10 cellular contexts compared by ENCODE assay signal in genomic region chr3:62186967-62187366, GRCh38.
A peak's percentile ranks its signal among the peaks of the same experiment; 100 is the strongest.
DNase-seq lines count a peak whose midpoint lies in the region; ATAC-seq and TF ChIP-seq lines count a peak whose summit lies in the region.
"Had no signal": no experiment of that assay in that cellular context is flagged by ENCODE, and none has a peak within 500 bp of the region (broad histone marks: within the 10 kb centered on the region; RNA-seq: fewer than 3 reads in every experiment).

No MANE protein-coding gene starts in this region.

- H3K36me3 Mint-ChIP-seq in activated naive CD4-positive, alpha-beta T cell treated with anti-CD3 and anti-CD28 coated beads, Interleukin-2, amount 10 ng/mL, durations not matched to agents 7 days and 5 days = no peaks in the 10 kb centered on the region

- DNase-seq in Karpas-422 (peak; percentile 68), brain microvascular endothelial cell (no peak), right lobe of liver (no peak), HPDE6-E6E7 (ENCODE audit: extremely low spot score) (no peak)
- DNase-seq in activated naive CD4-positive, alpha-beta T cell treated with anti-CD3 and anti-CD28 coated beads, Interleukin-2, amount 50 U/mL, for 16 hours = no peak
- DNase-seq in activated naive CD4-positive, alpha-beta T cell treated with anti-CD3 and anti-CD28 coated beads, Interleukin-2, amount 10 ng/mL, durations not matched to agents 7 days and 5 days = no peak
- DNase-seq: activated B cell treated with CpG ODN at 0.5 μM for 24 hours; stimulated activated CD4-positive, alpha-beta T cell treated with anti-CD3 and anti-CD28 coated beads, Interleukin-2, amount 100 ng/mL, for 24 hours had no signal

- H3K4me1 ChIP-seq in Karpas-422 (ENCODE audit: low read length) (no peaks in the 10 kb centered on the region), right lobe of liver (peaks cover 0 to 15% (median 0%) of the 10 kb centered on the region in 4 donors)

- H4K20me1 ChIP-seq in Karpas-422 (ENCODE audit: insufficient read depth, low read depth, low read length) = no peaks in the 10 kb centered on the region

- H3K9me2 ChIP-seq in Karpas-422 (replicated peaks; ENCODE audit: insufficient read depth, low read length) = no peaks in the 10 kb centered on the region

- no peaks in the 10 kb centered on the region for H3K36me3 ChIP-seq in Karpas-422 (ENCODE audit: insufficient read depth, low read length)
- H3K36me3 ChIP-seq in brain microvascular endothelial cell (replicated peaks) = no peaks in the 10 kb centered on the region
- no peaks in the 10 kb centered on the region for H3K36me3 ChIP-seq in right lobe of liver

- ATAC-seq in right lobe of liver (peak in 3 of 4 donors; percentile 7 to 34 (median 15)), HG03280 (IDR thresholded peaks at IDR 0.05; ENCODE audit: unreplicated experiment) (no peak)

- H3K4me3 Mint-ChIP-seq in activated naive CD4-positive, alpha-beta T cell treated with anti-CD3 and anti-CD28 coated beads, Interleukin-2, amount 10 ng/mL, durations not matched to agents 7 days and 5 days = no peak overlapping the region
- H3K4me3 Mint-ChIP-seq: activated B cell treated with CpG ODN at 0.5 μM for 24 hours had no signal

- no peak overlapping the region for H3K9ac ChIP-seq in Karpas-422 (ENCODE audit: low read length)

- TF ChIP-seq POLR2A in right lobe of liver (IDR thresholded peaks at IDR 0.05) = no peak

- CTCF ChIA-PET in activated naive CD4-positive, alpha-beta T cell treated with anti-CD3 and anti-CD28 coated beads, Interleukin-2, amount 10 ng/mL, durations not matched to agents 7 days and 5 days (lab: Charles Lee) = interaction anchor here (1.3 to 1.5 kb wide), 3 partner anchors 12 to 623 kb away, joined by 4 read pairs; no protein-coding TSS in a partner anchor

- TF ChIP-seq CTCF in C4-2B (conservative IDR thresholded peaks at IDR 0.05) = peak; percentile 44
- TF ChIP-seq CTCF in brain microvascular endothelial cell (IDR thresholded peaks at IDR 0.05; ENCODE audit: low read depth, low read length, missing control alignments) = peak; percentile 61
- TF ChIP-seq CTCF in right lobe of liver (IDR thresholded peaks at IDR 0.05) = peak; percentile 24 to 37 (median 32)

- H3K27me3 ChIP-seq in Karpas-422 (ENCODE audit: low read length) = no peaks in the 10 kb centered on the region
- no peaks in the 10 kb centered on the region for H3K27me3 ChIP-seq in brain microvascular endothelial cell (replicated peaks)
- no peaks in the 10 kb centered on the region for H3K27me3 ChIP-seq in right lobe of liver

- H3K27ac ChIP-seq in C4-2B (no peak overlapping the region), Karpas-422 (ENCODE audit: low read length) (no peak overlapping the region), brain microvascular endothelial cell (no peak overlapping the region), right lobe of liver (no peak overlapping the region)

- H2AFZ ChIP-seq in Karpas-422 (ENCODE audit: low read length) = no peak overlapping the region

- H3K4me2 ChIP-seq in Karpas-422 (ENCODE audit: low read depth, low read length, poor library complexity, severe bottlenecking) = no peak overlapping the region

- no peaks in the 10 kb centered on the region for H3K4me1 Mint-ChIP-seq in activated naive CD4-positive, alpha-beta T cell treated with anti-CD3 and anti-CD28 coated beads, Interleukin-2, amount 10 ng/mL, durations not matched to agents 7 days and 5 days

- in situ Hi-C loops in brain microvascular endothelial cell (cut with HindIII; ENCODE audit: low pct_ligation_motif_present, low sequenced_read_pairs) = no loop called here

- 81% methylated on average over 4 of the region's 6 CpGs for WGBS in right lobe of liver (ENCODE audit: insufficient coverage, low coverage, low lambda C conversion rate, missing lambda C conversion rate)

- no peaks in the 10 kb centered on the region for H3K27me3 Mint-ChIP-seq in activated naive CD4-positive, alpha-beta T cell treated with anti-CD3 and anti-CD28 coated beads, Interleukin-2, amount 10 ng/mL, durations not matched to agents 7 days and 5 days
- H3K27me3 Mint-ChIP-seq: activated B cell treated with CpG ODN at 0.5 μM for 24 hours had no signal

- no peak overlapping the region for H3K27ac Mint-ChIP-seq in activated naive CD4-positive, alpha-beta T cell treated with anti-CD3 and anti-CD28 coated beads, Interleukin-2, amount 10 ng/mL, durations not matched to agents 7 days and 5 days
- H3K27ac Mint-ChIP-seq: activated B cell treated with CpG ODN at 0.5 μM for 24 hours had no signal

- no peaks in the 10 kb centered on the region for H3K9me3 Mint-ChIP-seq in activated naive CD4-positive, alpha-beta T cell treated with anti-CD3 and anti-CD28 coated beads, Interleukin-2, amount 10 ng/mL, durations not matched to agents 7 days and 5 days
- H3K9me3 Mint-ChIP-seq: activated B cell treated with CpG ODN at 0.5 μM for 24 hours had no signal

- intact Hi-C loops in right lobe of liver (cut with DNase I) = loop anchor here (5.0 to 10.0 kb wide), 2 partner anchors 322 to 625 kb away; partner anchors contain the start of gene PTPRG (in 1 of the 2)

- H3K79me2 ChIP-seq in Karpas-422 (ENCODE audit: low read length) = no peaks in the 10 kb centered on the region

- H3K4me3 ChIP-seq in Karpas-422 (ENCODE audit: low read length) = no peak overlapping the region
- no peak overlapping the region for H3K4me3 ChIP-seq in brain microvascular endothelial cell (ENCODE audit: low read depth, low read length)
- H3K4me3 ChIP-seq in right lobe of liver = no peak overlapping the region

- H3K9me3 ChIP-seq in Karpas-422 (ENCODE audit: low read length) (no peaks in the 10 kb centered on the region), right lobe of liver (no peaks in the 10 kb centered on the region)
